10 cellular contexts compared by ENCODE assay signal in genomic region chr15:63232400-63232799, GRCh38. TPM values are rescaled to one million over a fixed set of nuclear protein-coding genes. Genes with fewer than 3 reads are reported as not detected.
DNase-seq lines count a peak whose midpoint lies in the region; ATAC-seq and TF ChIP-seq lines count a peak whose summit lies in the region.
"Had no signal": no experiment of that assay in that cellular context is flagged by ENCODE, and none has a peak within 500 bp of the region (broad histone marks: within the 10 kb centered on the region; RNA-seq: fewer than 3 reads in every experiment).

No MANE protein-coding gene starts in this region.

- H3K36me3 ChIP-seq in ACC112 (ENCODE audit: insufficient read depth, low read length) (no peaks in the 10 kb centered on the region), colonic mucosa (no peaks in the 10 kb centered on the region)

- H3K4me1 Mint-ChIP-seq in T-cell (peaks cover 80 to 88% (median 84%) of the 10 kb centered on the region in 3 donors), immature natural killer cell (peaks cover 84 to 97% of the 10 kb centered on the region in 2 donors)

- no peak overlapping the region for H3K9ac ChIP-seq in colonic mucosa (ENCODE audit: low read depth in 2 of 2, low read length in 2 of 2)

- H3K27ac ChIP-seq in ACC112 (ENCODE audit: low read depth, low read length), result peak overlapping the region; percentile 55
- H3K27ac ChIP-seq in colonic mucosa, result no peak overlapping the region

- H3K27ac Mint-ChIP-seq in T-cell (peak overlapping the region; percentile 75 to 80), immature natural killer cell (peak overlapping the region; percentile 88 to 93 (median 89))

- H3K9me3 ChIP-seq in colonic mucosa, result no peaks in the 10 kb centered on the region

- H3K4me3 Mint-ChIP-seq in T-cell (peak overlapping the region; percentile 4 to 51 (median 21)), immature natural killer cell (peak overlapping the region; percentile 23 to 76 (median 70))

- peaks cover 42% of the 10 kb centered on the region for H3K79me2 ChIP-seq in ACC112 (ENCODE audit: control insufficient read depth, insufficient read depth, low read length, unreplicated experiment)

- peaks cover 61% of the 10 kb centered on the region for H3K4me1 ChIP-seq in ACC112 (ENCODE audit: control insufficient read depth, insufficient read depth, low read length, unreplicated experiment)
- peaks cover 6% of the 10 kb centered on the region for H3K4me1 ChIP-seq in colonic mucosa

- H3K9me3 Mint-ChIP-seq in T-cell, result no peaks in the 10 kb centered on the region
- no peaks in the 10 kb centered on the region for H3K9me3 Mint-ChIP-seq in immature natural killer cell

- DNase-seq in ELR (ENCODE audit: low read depth) (peak; percentile 73), T-cell (no peak), immature natural killer cell (peak; percentile 49 to 60 (median 59)), NCI-H2227 treated with DMSO at 0.1 percent for 48 hours (lab: John Stamatoyannopoulos, UW) (no peak), colonic mucosa (no peak), NK-92 (lab: John Stamatoyannopoulos, UW; ENCODE audit: unreplicated experiment) (no peak)
- DNase-seq: amniotic stem cell; NK-92 treated with Interleukin-12 subunit alpha and Interleukin-12 subunit beta, amount 100 ng/mL, for 24 hours had no signal

- no peaks in the 10 kb centered on the region for H3K27me3 Mint-ChIP-seq in T-cell
- H3K27me3 Mint-ChIP-seq in immature natural killer cell (ENCODE audit: low read depth in 3 of 3), result peaks cover 0 to 5% (median 0%) of the 10 kb centered on the region in 3 donors

- no peak overlapping the region for H3K4me3 ChIP-seq in ACC112 (ENCODE audit: low read depth, low read length)
- H3K4me3 ChIP-seq in colonic mucosa, result no peak overlapping the region

- CTCF ChIA-PET in T-cell (lab: Charles Lee), result interaction anchor here (0.5 to 1.4 kb wide), 8 partner anchors 15 to 185 kb away, joined by 3 to 6 read pairs (median 3); partner anchors contain the start of gene RPS27L (in 1 of the 2)

- ATAC-seq in T-cell (replicated peaks in 1 of 4) (peak; percentile 63 to 76 (median 72)), HG02981 (IDR thresholded peaks at IDR 0.05; ENCODE audit: unreplicated experiment) (no peak)

- TF ChIP-seq CTCF in colonic mucosa (IDR thresholded peaks at IDR 0.05), result no peak

- H3K36me3 Mint-ChIP-seq in T-cell (peaks cover 22% of the 10 kb centered on the region), immature natural killer cell (peaks cover 3 to 8% (median 3%) of the 10 kb centered on the region in 3 donors)

- POLR2A ChIA-PET in T-cell (lab: Charles Lee), result interaction anchor here (0.5 to 2.9 kb wide), 18 partner anchors 15 to 634 kb away, joined by 3 to 20 read pairs (median 5); partner anchors contain the start of gene RAB8B (in 1 of the 2)

- no peak overlapping the region for H2AFZ ChIP-seq in ACC112 (ENCODE audit: low read length, unreplicated experiment)

- no peaks in the 10 kb centered on the region for H3K27me3 ChIP-seq in ACC112 (ENCODE audit: insufficient read depth, low read length)
- no peaks in the 10 kb centered on the region for H3K27me3 ChIP-seq in colonic mucosa

- intact Hi-C loops in colonic mucosa (cut with DNase I), result no loop called here

RNA-seq across cellular contexts. Expression of gene RAB8B, which starts 43.0 kb away (rescaled TPM):
- total RNA-seq in T-cell, result 10 to 100 TPM; 52.2 to 66.7 (median 55.7) TPM
- 100 to 1,000 TPM in 1 of 3 donors, 10 to 100 TPM in 2; 64.6 to 123 (median 79.7) TPM for polyA plus RNA-seq in immature natural killer cell
- total RNA-seq in colonic mucosa, result 10 to 100 TPM in 1 of 2 donors, 1 to 10 TPM in 1; 7.4 to 18.0 TPM

RNA-seq across cellular contexts. Expression of gene APH1B, which starts 45.0 kb away (rescaled TPM):
- total RNA-seq in T-cell (10 to 100 TPM; 17.0 to 27.4 (median 20.9) TPM), colonic mucosa (1 to 10 TPM; 5.0 to 8.9 TPM)
- 1 to 10 TPM; 4.8 to 7.8 (median 5.7) TPM for polyA plus RNA-seq in immature natural killer cell

Comparison
In these comparisons a context has a peak if more than half of its experiments do, and no peak if none do; other contexts are left out.
1. DNase-seq: peak in ELR (single experiment) and immature natural killer cell (3 of 3); none in T-cell (0 of 34), NCI-H2227 treated with DMSO at 0.1 percent for 48 hours (single experiment), colonic mucosa (single experiment) and NK-92 (single experiment).